ENCODE assay signal across 8 cellular contexts in genomic region chr1:223731076-223731770, GRCh38. TPM values are rescaled to one million over a fixed set of nuclear protein-coding genes. Genes with fewer than 3 reads are reported as not detected.
DNase-seq lines count a peak whose midpoint lies in the region; ATAC-seq lines count a peak whose summit lies in the region.

No MANE protein-coding gene starts in this region.

- WGBS in aorta, 2 donors: 16 to 17% methylated on average over 13 of the region's 13 CpGs

- no peaks in the 10 kb centered on the region for H3K27me3 ChIP-seq in aorta (ENCODE audit: control insufficient read depth in 1 of 2, insufficient read depth in 2 of 2, low read length in 1 of 2)

- no peak overlapping the region for H3K4me3 ChIP-seq in aorta (ENCODE audit: low read length in 2 of 2)

- no peaks in the 10 kb centered on the region for H3K9me3 ChIP-seq in aorta (ENCODE audit: control insufficient read depth, low read length)

- ATAC-seq in Right ventricle myocardium inferior: peak; percentile 53
- ATAC-seq in aorta (ENCODE audit: low FRiP score): peak; percentile 67
- ATAC-seq in GM21526 (IDR thresholded peaks at IDR 0.05; ENCODE audit: low FRiP score, unreplicated experiment): no peak

- peak overlapping the region; percentile 17 to 83 for H3K27ac ChIP-seq in aorta (ENCODE audit: low read depth in 1 of 2, low read length in 2 of 2)

- intact Hi-C loops in Right ventricle myocardium inferior (cut with DNase I): loop anchor here (2.0 kb wide), 1 partner anchor 14 kb away; no protein-coding TSS in a partner anchor
- intact Hi-C loops in cardiac septum (cut with DNase I): no loop called here
- intact Hi-C loops in aorta (cut with DNase I): no loop called here

- peak; percentile 89 for DNase-seq in Right ventricle myocardium inferior (ENCODE audit: missing footprints)
- no peak for DNase-seq in cardiac septum (ENCODE audit: low spot score)
- peak; percentile 46 for DNase-seq in dedifferentiated amniotic fluid mesenchymal stem cell (ENCODE audit: extremely low spot score)
- DNase-seq in midbrain (lab: John Stamatoyannopoulos, UW): peak; percentile 58
- peak; percentile 82 to 95 for DNase-seq in aorta
- no peak for DNase-seq in NCI-H526 treated with DMSO at 0.1 percent for 48 hours (lab: John Stamatoyannopoulos, UW)
- DNase-seq in stimulated activated CD4-positive, alpha-beta T cell treated with anti-CD3 and anti-CD28 coated beads, Interleukin-4, amount 100 ng/mL, for 1 hour: no peak

- H3K36me3 ChIP-seq in aorta (ENCODE audit: control insufficient read depth in 1 of 2, insufficient read depth in 2 of 2, low read length in 1 of 2): no peaks in the 10 kb centered on the region

- H3K4me1 ChIP-seq in aorta (ENCODE audit: control insufficient read depth in 1 of 2, insufficient read depth in 2 of 2, low read length in 2 of 2): peaks cover 2 to 8% of the 10 kb centered on the region in 2 donors

RNA-seq across cellular contexts. Expression of gene CAPN2, which starts 18.9 kb away (rescaled TPM):
- 85.4 TPM for total RNA-seq in Right ventricle myocardium inferior
- 80.0 TPM for total RNA-seq in cardiac septum
- total RNA-seq in aorta: 100 to 1,000 TPM; 208 to 213 TPM
- 100 to 1,000 TPM in 1 of 2 donors, 10 to 100 TPM in 1; 99.8 to 190 TPM for polyA plus RNA-seq in aorta

Comparison
In these comparisons a context has a peak if more than half of its experiments do, and no peak if none do; other contexts are left out.
1. DNase-seq: peak in Right ventricle myocardium inferior (single experiment), dedifferentiated amniotic fluid mesenchymal stem cell (single experiment), midbrain (single experiment) and aorta (2 of 2); none in cardiac septum (single experiment), NCI-H526 treated with DMSO at 0.1 percent for 48 hours (single experiment) and stimulated activated CD4-positive, alpha-beta T cell treated with anti-CD3 and anti-CD28 coated beads, Interleukin-4, amount 100 ng/mL, for 1 hour (single experiment).